In genomic region chr14:101968186-101968585, GRCh38 we compare ENCODE assay signal across 1 cellular context.
TF ChIP-seq lines count a peak whose summit lies in the region.

No MANE protein-coding gene starts in this region.

TF ChIP-seq in IMR-90, 13 proteins besides CTCF, POLR2A, EP300 and RAD21:
- TF ChIP-seq RFX5 (IDR thresholded peaks at IDR 0.05; ENCODE audit: low read depth, low read length) (no peak), MAFK (IDR thresholded peaks at IDR 0.05; ENCODE audit: low read depth, low read length) (no peak), NFE2L2 (IDR thresholded peaks at IDR 0.05; ENCODE audit: low read depth, low read length) (no peak), MXI1 (IDR thresholded peaks at IDR 0.05; ENCODE audit: borderline replicate concordance, low read depth, low read length) (no peak), FOS (IDR thresholded peaks at IDR 0.05; ENCODE audit: low read depth, low read length) (no peak), CEBPB (IDR thresholded peaks at IDR 0.05; ENCODE audit: low read depth, low read length) (no peak), SMC3 (IDR thresholded peaks at IDR 0.05; ENCODE audit: low read depth, low read length) (no peak), BHLHE40 (IDR thresholded peaks at IDR 0.05; ENCODE audit: low read depth, low read length) (no peak), CHD1 (IDR thresholded peaks at IDR 0.05; ENCODE audit: low read depth, low read length) (no peak), MAZ (IDR thresholded peaks at IDR 0.05; ENCODE audit: borderline replicate concordance, low read depth, low read length) (no peak)
- TF ChIP-seq, protein P1, sequence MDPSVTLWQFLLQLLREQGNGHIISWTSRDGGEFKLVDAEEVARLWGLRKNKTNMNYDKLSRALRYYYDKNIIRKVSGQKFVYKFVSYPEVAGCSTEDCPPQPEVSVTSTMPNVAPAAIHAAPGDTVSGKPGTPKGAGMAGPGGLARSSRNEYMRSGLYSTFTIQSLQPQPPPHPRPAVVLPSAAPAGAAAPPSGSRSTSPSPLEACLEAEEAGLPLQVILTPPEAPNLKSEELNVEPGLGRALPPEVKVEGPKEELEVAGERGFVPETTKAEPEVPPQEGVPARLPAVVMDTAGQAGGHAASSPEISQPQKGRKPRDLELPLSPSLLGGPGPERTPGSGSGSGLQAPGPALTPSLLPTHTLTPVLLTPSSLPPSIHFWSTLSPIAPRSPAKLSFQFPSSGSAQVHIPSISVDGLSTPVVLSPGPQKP (IDR thresholded peaks at IDR 0.05; ENCODE audit: borderline replicate concordance, low read depth, low read length): no peak
